9 cellular contexts compared by ENCODE assay signal in genomic region chr4:153541426-153542096, GRCh38.
A peak's percentile ranks its signal among the peaks of the same experiment; 100 is the strongest.
DNase-seq lines count a peak whose midpoint lies in the region; ATAC-seq and TF ChIP-seq lines count a peak whose summit lies in the region.
"Had no signal": no experiment of that assay in that cellular context is flagged by ENCODE, and none has a peak within 500 bp of the region (broad histone marks: within the 10 kb centered on the region; RNA-seq: fewer than 3 reads in every experiment).

No MANE protein-coding gene starts in this region.

- no peaks in the 10 kb centered on the region for H3K9me2 ChIP-seq in PC-9 (ENCODE audit: insufficient read depth)

- H4K20me1 ChIP-seq in PC-9 (ENCODE audit: insufficient read depth) = no peaks in the 10 kb centered on the region

- intact Hi-C loops in PC-9 (cut with micrococcal nuclease; ENCODE audit: unreplicated experiment) = no loop called here

- peak overlapping the region; percentile 7 for H3K27ac Mint-ChIP-seq in activated CD4-positive, alpha-beta T cell treated with anti-CD3 and anti-CD28 coated beads, Interleukin-2, amount 10 ng/mL, durations not matched to agents 7 days and 5 days
- H3K27ac Mint-ChIP-seq in chondrocyte (ENCODE audit: unreplicated experiment) (peak overlapping the region; percentile 39), progenitor cell of endocrine pancreas (no peak overlapping the region)
- no peak overlapping the region for H3K27ac Mint-ChIP-seq in stimulated activated effector memory CD8-positive, alpha-beta T cell treated with anti-CD3 and anti-CD28 coated beads, Interleukin-12 subunit alpha, Interleukin-12 subunit beta, amount 100 ng/mL, for 72 hours

- no peaks in the 10 kb centered on the region for H3F3A ChIP-seq in PC-9 (ENCODE audit: insufficient read depth, low read depth)

- no peaks in the 10 kb centered on the region for H3K9me3 Mint-ChIP-seq in activated CD4-positive, alpha-beta T cell treated with anti-CD3 and anti-CD28 coated beads, Interleukin-2, amount 10 ng/mL, durations not matched to agents 7 days and 5 days
- no peaks in the 10 kb centered on the region for H3K9me3 Mint-ChIP-seq in chondrocyte (ENCODE audit: low read depth)
- no peaks in the 10 kb centered on the region for H3K9me3 Mint-ChIP-seq in stimulated activated effector memory CD8-positive, alpha-beta T cell treated with anti-CD3 and anti-CD28 coated beads, Interleukin-12 subunit alpha, Interleukin-12 subunit beta, amount 100 ng/mL, for 72 hours
- no peaks in the 10 kb centered on the region for H3K9me3 Mint-ChIP-seq in progenitor cell of endocrine pancreas (ENCODE audit: low read depth)

- H2AFZ ChIP-seq in PC-9 = no peak overlapping the region

- H3K27ac ChIP-seq in PC-9 = no peak overlapping the region
- H3K27ac ChIP-seq: C4-2B had no signal

- peak; percentile 25 for DNase-seq in activated CD4-positive, alpha-beta T cell treated with anti-CD3 and anti-CD28 coated beads, Interleukin-2, amount 10 ng/mL, durations not matched to agents 7 days and 5 days
- DNase-seq in activated CD4-positive, alpha-beta T cell treated with anti-CD3 and anti-CD28 coated beads for 4 hours = no peak
- DNase-seq in M059J (ENCODE audit: low read depth) (peak; percentile 92), chondrocyte (ENCODE audit: low spot score) (no peak), PC-9 (no peak), progenitor cell of endocrine pancreas (ENCODE audit: low spot score, unreplicated experiment) (no peak), NCI-H748 (lab: John Stamatoyannopoulos, UW; ENCODE audit: unreplicated experiment) (no peak)
- no peak for DNase-seq in stimulated activated effector memory CD8-positive, alpha-beta T cell treated with anti-CD3 and anti-CD28 coated beads, Interleukin-12 subunit alpha, Interleukin-12 subunit beta, amount 100 ng/mL, for 72 hours (ENCODE audit: low spot score in 2 of 2)

- POLR2A ChIA-PET in activated CD4-positive, alpha-beta T cell treated with anti-CD3 and anti-CD28 coated beads, Interleukin-2, amount 10 ng/mL, durations not matched to agents 7 days and 5 days (lab: Charles Lee) = interaction anchor here (0.7 to 1.0 kb wide), 2 partner anchors 19 to 75 kb away, joined by 3 read pairs; partner anchors contain the start of gene TMEM131L
- POLR2A ChIA-PET in PC-9 (lab: Charles Lee; ENCODE audit: unreplicated experiment) = no interaction called here

- H3K36me3 Mint-ChIP-seq in activated CD4-positive, alpha-beta T cell treated with anti-CD3 and anti-CD28 coated beads, Interleukin-2, amount 10 ng/mL, durations not matched to agents 7 days and 5 days (ENCODE audit: low read depth) = peaks cover 36% of the 10 kb centered on the region
- H3K36me3 Mint-ChIP-seq in chondrocyte (ENCODE audit: low read depth) (no peaks in the 10 kb centered on the region), progenitor cell of endocrine pancreas (ENCODE audit: insufficient read depth) (no peaks in the 10 kb centered on the region)
- peaks cover 10% of the 10 kb centered on the region for H3K36me3 Mint-ChIP-seq in stimulated activated effector memory CD8-positive, alpha-beta T cell treated with anti-CD3 and anti-CD28 coated beads, Interleukin-12 subunit alpha, Interleukin-12 subunit beta, amount 100 ng/mL, for 72 hours

- no peak overlapping the region for H3K4me2 ChIP-seq in PC-9

- H3K36me3 ChIP-seq in PC-9 (ENCODE audit: low read depth) = no peaks in the 10 kb centered on the region

- H3K4me3 ChIP-seq in PC-9 = no peak overlapping the region

- no peaks in the 10 kb centered on the region for H3K27me3 ChIP-seq in PC-9 (ENCODE audit: insufficient read depth, low read depth)

- TF ChIP-seq CTCF in chondrocyte (IDR thresholded peaks at IDR 0.05) (peak; percentile 31), PC-9 (conservative IDR thresholded peaks at IDR 0.05) (no peak), progenitor cell of endocrine pancreas (IDR thresholded peaks at IDR 0.05; ENCODE audit: unreplicated experiment) (no peak)

- CTCF ChIA-PET in activated CD4-positive, alpha-beta T cell treated with anti-CD3 and anti-CD28 coated beads, Interleukin-2, amount 10 ng/mL, durations not matched to agents 7 days and 5 days (lab: Charles Lee) = interaction anchor here (0.6 to 3.0 kb wide), 14 partner anchors 10 to 1513 kb away, joined by 3 to 14 read pairs (median 3); no protein-coding TSS in a partner anchor
- CTCF ChIA-PET in PC-9 (lab: Charles Lee) = no interaction called here

- H3K4me3 Mint-ChIP-seq in activated CD4-positive, alpha-beta T cell treated with anti-CD3 and anti-CD28 coated beads, Interleukin-2, amount 10 ng/mL, durations not matched to agents 7 days and 5 days = no peak overlapping the region
- H3K4me3 Mint-ChIP-seq in chondrocyte (ENCODE audit: unreplicated experiment) = no peak overlapping the region
- peak overlapping the region; percentile 20 for H3K4me3 Mint-ChIP-seq in stimulated activated effector memory CD8-positive, alpha-beta T cell treated with anti-CD3 and anti-CD28 coated beads, Interleukin-12 subunit alpha, Interleukin-12 subunit beta, amount 100 ng/mL, for 72 hours
- H3K4me3 Mint-ChIP-seq in progenitor cell of endocrine pancreas (ENCODE audit: low read depth) = no peak overlapping the region

- no peaks in the 10 kb centered on the region for H3K27me3 Mint-ChIP-seq in activated CD4-positive, alpha-beta T cell treated with anti-CD3 and anti-CD28 coated beads, Interleukin-2, amount 10 ng/mL, durations not matched to agents 7 days and 5 days
- H3K27me3 Mint-ChIP-seq in chondrocyte (ENCODE audit: low read depth) (no peaks in the 10 kb centered on the region), progenitor cell of endocrine pancreas (no peaks in the 10 kb centered on the region)

- no TSS peak for BruUV-seq in PC-9 (replicated peaks; lab: Mats Ljungman, UMichigan)

- no peaks in the 10 kb centered on the region for H3K79me2 ChIP-seq in PC-9 (ENCODE audit: low read depth)

- H3K4me1 ChIP-seq in PC-9 (replicated peaks; ENCODE audit: insufficient read depth) = no peaks in the 10 kb centered on the region

- peaks cover 57% of the 10 kb centered on the region for H3K4me1 Mint-ChIP-seq in activated CD4-positive, alpha-beta T cell treated with anti-CD3 and anti-CD28 coated beads, Interleukin-2, amount 10 ng/mL, durations not matched to agents 7 days and 5 days
- H3K4me1 Mint-ChIP-seq in chondrocyte (ENCODE audit: low read depth) (peaks cover 57% of the 10 kb centered on the region), progenitor cell of endocrine pancreas (ENCODE audit: low read depth) (peaks cover 4% of the 10 kb centered on the region)
- H3K4me1 Mint-ChIP-seq in stimulated activated effector memory CD8-positive, alpha-beta T cell treated with anti-CD3 and anti-CD28 coated beads, Interleukin-12 subunit alpha, Interleukin-12 subunit beta, amount 100 ng/mL, for 72 hours = peaks cover 49% of the 10 kb centered on the region

- no peaks in the 10 kb centered on the region for H3K9me3 ChIP-seq in PC-9 (ENCODE audit: insufficient read depth, low read depth)

- ATAC-seq in stimulated activated effector memory CD8-positive, alpha-beta T cell treated with anti-CD3 and anti-CD28 coated beads, Interleukin-12 subunit alpha, Interleukin-12 subunit beta, amount 100 ng/mL, for 72 hours = peak; percentile 94

Comparison
In these comparisons a context has a peak if more than half of its experiments do, and no peak if none do; other contexts are left out.
1. DNase-seq: peak in activated CD4-positive, alpha-beta T cell treated with anti-CD3 and anti-CD28 coated beads, Interleukin-2, amount 10 ng/mL, durations not matched to agents 7 days and 5 days (single experiment) and M059J (single experiment); none in activated CD4-positive, alpha-beta T cell treated with anti-CD3 and anti-CD28 coated beads for 4 hours (0 of 2), chondrocyte (single experiment), stimulated activated effector memory CD8-positive, alpha-beta T cell treated with anti-CD3 and anti-CD28 coated beads, Interleukin-12 subunit alpha, Interleukin-12 subunit beta, amount 100 ng/mL, for 72 hours (0 of 2), PC-9 (0 of 2), progenitor cell of endocrine pancreas (single experiment) and NCI-H748 (single experiment).
2. H3K27ac Mint-ChIP-seq: peak in activated CD4-positive, alpha-beta T cell treated with anti-CD3 and anti-CD28 coated beads, Interleukin-2, amount 10 ng/mL, durations not matched to agents 7 days and 5 days (single experiment) and chondrocyte (single experiment); none in stimulated activated effector memory CD8-positive, alpha-beta T cell treated with anti-CD3 and anti-CD28 coated beads, Interleukin-12 subunit alpha, Interleukin-12 subunit beta, amount 100 ng/mL, for 72 hours (single experiment) and progenitor cell of endocrine pancreas (single experiment).